Comparison of ENCODE assay signal across 1 cellular context in genomic region chr12:123070267-123071081, GRCh38.
TF ChIP-seq lines count a peak whose summit lies in the region.

No MANE protein-coding gene starts in this region.

TF ChIP-seq in SK-N-SH treated with all-trans-retinoic acid at 6 μM for 48 hours, 23 proteins besides CTCF, POLR2A, EP300 and RAD21 (continued from another document):
- TF ChIP-seq TSHZ2 (CRISPR knock-in tag; IDR thresholded peaks at IDR 0.05) (no peak), OSR1 (CRISPR knock-in tag; IDR thresholded peaks at IDR 0.05) (no peak), ZNF565 (CRISPR knock-in tag; conservative IDR thresholded peaks at IDR 0.05; ENCODE audit: low read depth) (no peak), ZNF8 (CRISPR knock-in tag; IDR thresholded peaks at IDR 0.05) (no peak), ARNTL (CRISPR knock-in tag; IDR thresholded peaks at IDR 0.05; ENCODE audit: borderline replicate concordance, low read depth) (no peak), ISL1 (CRISPR knock-in tag; IDR thresholded peaks at IDR 0.05) (no peak)
